Comparison of ENCODE assay signal across 26 cellular contexts in genomic region chr21:42320791-42321190, GRCh38. TPM values are rescaled to one million over a fixed set of nuclear protein-coding genes. Genes with fewer than 3 reads are reported as not detected.
"Had no signal": no experiment of that assay in that cellular context is flagged by ENCODE, and none has a peak within 500 bp of the region (broad histone marks: within the 10 kb centered on the region; RNA-seq: fewer than 3 reads in every experiment).

No MANE protein-coding gene starts in this region.

- H3K4me3 ChIP-seq: adrenal gland, ascending aorta, neural progenitor cell, prostate gland, tibial artery had no signal

- H3K4me1 Mint-ChIP-seq: mesothelial cell of epicardium had no signal

- H3K9ac ChIP-seq: neural progenitor cell had no signal

- H3K27me3 ChIP-seq: adrenal gland, ascending aorta, neural progenitor cell had no signal

- DNase-seq: activated CD4-positive, alpha-beta T cell treated with anti-CD3 and anti-CD28 coated beads for 1 hour; brain microvascular endothelial cell; central memory CD4-positive, alpha-beta T cell; naive thymus-derived CD8-positive, alpha-beta T cell; stimulated activated CD4-positive, alpha-beta T cell treated with anti-CD3 and anti-CD28 coated beads, Interleukin-12 subunit alpha, Interleukin-12 subunit beta, amount 100 ng/mL, for 4 hours; stimulated activated CD4-positive, alpha-beta T cell treated with anti-CD3 and anti-CD28 coated beads, Interleukin-4, amount 100 ng/mL, for 4 hours; stimulated activated naive CD8-positive, alpha-beta T cell treated with anti-CD3 and anti-CD28 coated beads, Interleukin-15, amount 100 ng/mL, for 72 hours; T-helper 1 cell; tibial artery; WERI-Rb-1 had no signal

- H3K27ac ChIP-seq: adrenal gland, ascending aorta, brain microvascular endothelial cell, neural progenitor cell, prostate gland, tibial artery, WERI-Rb-1 had no signal

- H3K9me3 ChIP-seq: adrenal gland, ascending aorta, prostate gland, tibial artery had no signal

- H3K4me1 ChIP-seq: adrenal gland, ascending aorta, prostate gland, tibial artery had no signal

- H3K36me3 ChIP-seq: adrenal gland, ascending aorta, brain microvascular endothelial cell, neural progenitor cell, prostate gland, tibial artery, WERI-Rb-1 had no signal

- H3K9me3 Mint-ChIP-seq: activated T-helper 1 cell treated with anti-CD3 and anti-CD28 coated beads, Interleukin-12 subunit alpha, Interleukin-12 subunit beta, Interleukin-2, Interleukin-4 antibody, amounts not matched to agents 30 ng/mL and 10 ng/mL and 1 ng/mL, durations not matched to agents 14 hours and 24 hours and 36 hours; naive thymus-derived CD8-positive, alpha-beta T cell; neural progenitor cell; stimulated activated naive CD8-positive, alpha-beta T cell treated with anti-CD3 and anti-CD28 coated beads, Interleukin-15, amount 100 ng/mL, for 72 hours had no signal

- H3K4me3 Mint-ChIP-seq: activated naive CD8-positive, alpha-beta T cell; activated T-helper 1 cell treated with anti-CD3 and anti-CD28 coated beads, Interleukin-12 subunit alpha, Interleukin-12 subunit beta, Interleukin-2, Interleukin-4 antibody, amounts not matched to agents 30 ng/mL and 10 ng/mL and 1 ng/mL, durations not matched to agents 14 hours and 24 hours and 36 hours; mesothelial cell of epicardium; naive thymus-derived CD8-positive, alpha-beta T cell; neural progenitor cell; stimulated activated naive CD8-positive, alpha-beta T cell treated with anti-CD3 and anti-CD28 coated beads, Interleukin-15, amount 100 ng/mL, for 72 hours had no signal

- ATAC-seq: left lobe of liver; naive thymus-derived CD8-positive, alpha-beta T cell; stimulated activated naive CD8-positive, alpha-beta T cell treated with anti-CD3 and anti-CD28 coated beads, Interleukin-15, amount 100 ng/mL, for 72 hours had no signal

- H3K36me3 Mint-ChIP-seq: activated naive CD8-positive, alpha-beta T cell; mesothelial cell of epicardium; naive thymus-derived CD8-positive, alpha-beta T cell; neural progenitor cell had no signal

- H3K27ac Mint-ChIP-seq: activated naive CD8-positive, alpha-beta T cell; activated T-helper 1 cell treated with anti-CD3 and anti-CD28 coated beads, Interleukin-12 subunit alpha, Interleukin-12 subunit beta, Interleukin-2, Interleukin-4 antibody, amounts not matched to agents 30 ng/mL and 10 ng/mL and 1 ng/mL, durations not matched to agents 14 hours and 24 hours and 36 hours; mesothelial cell of epicardium; neural progenitor cell had no signal

RNA-seq across cellular contexts. Expression of gene TFF3, which starts 5.6 kb away (rescaled TPM):
- total RNA-seq: activated T-helper 1 cell treated with anti-CD3 and anti-CD28 coated beads, Interleukin-12 subunit alpha, Interleukin-12 subunit beta, Interleukin-2, Interleukin-4 antibody, amounts not matched to agents 30 ng/mL and 10 ng/mL and 1 ng/mL, durations not matched to agents 14 hours and 24 hours and 36 hours; ascending aorta; fibroblast of villous mesenchyme; mesothelial cell of epicardium; naive thymus-derived CD8-positive, alpha-beta T cell; osteoblast had no signal
- polyA plus RNA-seq: naive thymus-derived CD8-positive, alpha-beta T cell had no signal

RNA-seq across cellular contexts. Expression of gene TFF2, which starts 30.0 kb away (rescaled TPM):
- total RNA-seq: activated T-helper 1 cell treated with anti-CD3 and anti-CD28 coated beads, Interleukin-12 subunit alpha, Interleukin-12 subunit beta, Interleukin-2, Interleukin-4 antibody, amounts not matched to agents 30 ng/mL and 10 ng/mL and 1 ng/mL, durations not matched to agents 14 hours and 24 hours and 36 hours; adrenal gland; ascending aorta; epithelial cell of proximal tubule; fibroblast of villous mesenchyme; glomerular endothelial cell; kidney epithelial cell; lung microvascular endothelial cell; mesothelial cell of epicardium; naive thymus-derived CD8-positive, alpha-beta T cell; osteoblast; prostate gland; skeletal muscle tissue; urinary bladder had no signal
- polyA plus RNA-seq: naive thymus-derived CD8-positive, alpha-beta T cell; urinary bladder had no signal

RNA-seq across cellular contexts. Expression of gene TFF1, which starts 45.5 kb away (rescaled TPM):
- total RNA-seq: activated T-helper 1 cell treated with anti-CD3 and anti-CD28 coated beads, Interleukin-12 subunit alpha, Interleukin-12 subunit beta, Interleukin-2, Interleukin-4 antibody, amounts not matched to agents 30 ng/mL and 10 ng/mL and 1 ng/mL, durations not matched to agents 14 hours and 24 hours and 36 hours; ascending aorta; epithelial cell of proximal tubule; fibroblast of villous mesenchyme; glomerular endothelial cell; kidney epithelial cell; lung microvascular endothelial cell; mesothelial cell of epicardium; naive thymus-derived CD8-positive, alpha-beta T cell; osteoblast; skeletal muscle tissue; urinary bladder had no signal
- polyA plus RNA-seq: naive thymus-derived CD8-positive, alpha-beta T cell; urinary bladder had no signal
